16 cellular contexts compared by ENCODE assay signal in genomic region chr11:102322560-102322959, GRCh38. TPM values are rescaled to one million over a fixed set of nuclear protein-coding genes. Genes with fewer than 3 reads are reported as not detected.
DNase-seq lines count a peak whose midpoint lies in the region; ATAC-seq and TF ChIP-seq lines count a peak whose summit lies in the region.
"Had no signal": no experiment of that assay in that cellular context is flagged by ENCODE, and none has a peak within 500 bp of the region (broad histone marks: within the 10 kb centered on the region; RNA-seq: fewer than 3 reads in every experiment).

No MANE protein-coding gene starts in this region.

- TF ChIP-seq CTCF in SK-N-SH (IDR thresholded peaks at IDR 0.05) = no peak
- TF ChIP-seq CTCF in GM12865 (IDR thresholded peaks at IDR 0.05; ENCODE audit: insufficient read depth, low read depth, low read length, missing control alignments) = no peak
- TF ChIP-seq CTCF in nephron progenitor cell (IDR thresholded peaks at IDR 0.05) = no peak

- no peaks in the 10 kb centered on the region for H3K9me3 ChIP-seq in SK-N-SH
- H3K9me3 ChIP-seq: ascending aorta, suprapubic skin had no signal

- peaks cover 3% of the 10 kb centered on the region; the same call in 1 of the 2 replicates for H3K79me2 ChIP-seq in SK-N-SH (ENCODE audit: insufficient read depth)

- H3K27ac ChIP-seq in SK-N-SH (ENCODE audit: low read depth in 2 of 2, low read length in 1 of 2) = no peak overlapping the region
- H3K27ac ChIP-seq: 22Rv1, ascending aorta, suprapubic skin had no signal

- H3K9ac ChIP-seq in SK-N-SH = no peak overlapping the region

- peaks cover 34% of the 10 kb centered on the region for H3K4me1 Mint-ChIP-seq in T-helper 1 cell treated with Interleukin-12 subunit alpha and Interleukin-12 subunit beta and Interleukin-4 antibody, amounts not matched to agents 30 μg/mL and 1 μg/mL, for 36 hours (ENCODE audit: low read depth)
- H3K4me1 Mint-ChIP-seq in naive B cell (peaks cover 43 to 55% (median 51%) of the 10 kb centered on the region in 3 donors), nephron progenitor cell (peaks cover 1% of the 10 kb centered on the region)

- H2AFZ ChIP-seq in SK-N-SH (ENCODE audit: low read depth) = peak overlapping the region; percentile 63; the same call in 1 of the 2 replicates

- no peak for DNase-seq in SK-N-SH
- DNase-seq in GM12865 (ENCODE audit: low read depth) = peak; percentile 47
- no peak for DNase-seq in naive B cell
- no peak for DNase-seq in iPS-NIHi7 (ENCODE audit: extremely low spot score)
- DNase-seq in nephron progenitor cell = no peak
- DNase-seq: Karpas-422, NCI-H187, NCI-H526 treated with DMSO at 0.1 percent for 48 hours, small intestine, T1000 had no signal

- no peaks in the 10 kb centered on the region for H3K27me3 Mint-ChIP-seq in T-helper 1 cell treated with Interleukin-12 subunit alpha and Interleukin-12 subunit beta and Interleukin-4 antibody, amounts not matched to agents 30 μg/mL and 1 μg/mL, for 36 hours (ENCODE audit: low read depth)
- no peaks in the 10 kb centered on the region for H3K27me3 Mint-ChIP-seq in naive B cell
- peaks cover 27% of the 10 kb centered on the region for H3K27me3 Mint-ChIP-seq in nephron progenitor cell (ENCODE audit: low read depth, poor library complexity)

- peaks cover 63% of the 10 kb centered on the region for H3K36me3 Mint-ChIP-seq in T-helper 1 cell treated with Interleukin-12 subunit alpha and Interleukin-12 subunit beta and Interleukin-4 antibody, amounts not matched to agents 30 μg/mL and 1 μg/mL, for 36 hours (ENCODE audit: low read depth)
- peaks cover 37 to 44% of the 10 kb centered on the region in 2 donors for H3K36me3 Mint-ChIP-seq in naive B cell
- no peaks in the 10 kb centered on the region for H3K36me3 Mint-ChIP-seq in nephron progenitor cell (ENCODE audit: low read depth)

- no peak for TF ChIP-seq EP300 in SK-N-SH (IDR thresholded peaks at IDR 0.05; ENCODE audit: borderline replicate concordance in 1 of 2, low read depth in 1 of 2, low read length in 1 of 2)

- H3K36me3 ChIP-seq in SK-N-SH (replicated peaks in 1 of 2; ENCODE audit: control insufficient read depth in 1 of 2, insufficient read depth in 2 of 2, low read length in 1 of 2) = no peaks in the 10 kb centered on the region
- H3K36me3 ChIP-seq: suprapubic skin had no signal

- no peak for ATAC-seq in SK-N-SH treated with all-trans-retinoic acid at 6 μM for 48 hours
- ATAC-seq in naive B cell (ENCODE audit: low read depth in 2 of 2) = no peak
- no peak for ATAC-seq in HG03139 (IDR thresholded peaks at IDR 0.05; ENCODE audit: unreplicated experiment)

- no peak overlapping the region for H3K4me3 ChIP-seq in SK-N-SH (ENCODE audit: low read depth in 2 of 2, low read length in 1 of 2)
- H3K4me3 ChIP-seq in GM12865 (ENCODE audit: low read depth, low read length) = peak overlapping the region; percentile 68
- H3K4me3 ChIP-seq: ascending aorta, suprapubic skin had no signal

- H4K20me1 ChIP-seq in SK-N-SH (ENCODE audit: insufficient read depth) = no peaks in the 10 kb centered on the region

- H3K27me3 ChIP-seq in SK-N-SH (ENCODE audit: insufficient read depth) = no peaks in the 10 kb centered on the region
- H3K27me3 ChIP-seq: ascending aorta, suprapubic skin had no signal

- POLR2A ChIA-PET in SK-N-SH (lab: Yijun Ruan, JAX) = no interaction called here

- no peaks in the 10 kb centered on the region for H3K9me2 ChIP-seq in SK-N-SH

- H3K4me2 ChIP-seq in SK-N-SH = no peak overlapping the region

- CTCF ChIA-PET in SK-N-SH (lab: Yijun Ruan, JAX) = interaction anchor here (0.6 to 1.9 kb wide), 2 partner anchors 29 to 238 kb away, joined by 3 to 8 read pairs; no protein-coding TSS in a partner anchor

- peak overlapping the region; percentile 79 for H3K4me3 Mint-ChIP-seq in T-helper 1 cell treated with Interleukin-12 subunit alpha and Interleukin-12 subunit beta and Interleukin-4 antibody, amounts not matched to agents 30 μg/mL and 1 μg/mL, for 36 hours
- H3K4me3 Mint-ChIP-seq in naive B cell (peak overlapping the region; percentile 73 to 100 (median 84)), nephron progenitor cell (no peak overlapping the region)

- H3K4me1 ChIP-seq in SK-N-SH (ENCODE audit: control insufficient read depth in 1 of 2, insufficient read depth in 2 of 2, low read depth in 1 of 2, low read length in 1 of 2) = peaks cover 4 to 22% of the 10 kb centered on the region in 2 experiments; a peak in 3 of 4 replicates

- no peaks in the 10 kb centered on the region for H3K9me3 Mint-ChIP-seq in T-helper 1 cell treated with Interleukin-12 subunit alpha and Interleukin-12 subunit beta and Interleukin-4 antibody, amounts not matched to agents 30 μg/mL and 1 μg/mL, for 36 hours
- peaks cover 0 to 2% (median 0%) of the 10 kb centered on the region in 7 donors for H3K9me3 Mint-ChIP-seq in naive B cell
- no peaks in the 10 kb centered on the region for H3K9me3 Mint-ChIP-seq in nephron progenitor cell

- 14% methylated on average over 2 of the region's 2 CpGs for WGBS in SK-N-SH (ENCODE audit: low lambda C conversion rate)

- peak overlapping the region; percentile 73 for H3K27ac Mint-ChIP-seq in T-helper 1 cell treated with Interleukin-12 subunit alpha and Interleukin-12 subunit beta and Interleukin-4 antibody, amounts not matched to agents 30 μg/mL and 1 μg/mL, for 36 hours
- peak overlapping the region; percentile 84 to 100 (median 92) for H3K27ac Mint-ChIP-seq in naive B cell
- no peak overlapping the region for H3K27ac Mint-ChIP-seq in nephron progenitor cell

- peaks cover 34% of the 10 kb centered on the region for H3F3A ChIP-seq in SK-N-SH (replicated peaks; ENCODE audit: insufficient read depth)

- no peak for TF ChIP-seq RAD21 in SK-N-SH (IDR thresholded peaks at IDR 0.05; ENCODE audit: low read length)

TF ChIP-seq in SK-N-SH, 30 proteins besides CTCF, POLR2A, EP300 and RAD21:
- TF ChIP-seq FOSL2 (IDR thresholded peaks at IDR 0.05; ENCODE audit: borderline replicate concordance, low read depth) (no peak), SMC3 (IDR thresholded peaks at IDR 0.05; ENCODE audit: low read depth, low read length) (no peak)

TF ChIP-seq in SK-N-SH treated with all-trans-retinoic acid at 6 μM for 48 hours, 23 proteins besides CTCF, POLR2A, EP300 and RAD21 (continues in another document):
- TF ChIP-seq PPARA (CRISPR knock-in tag; IDR thresholded peaks at IDR 0.05; ENCODE audit: borderline replicate concordance) (no peak), ZNF70 (CRISPR knock-in tag; IDR thresholded peaks at IDR 0.05) (no peak), OSR1 (CRISPR knock-in tag; IDR thresholded peaks at IDR 0.05) (no peak), ZFP30 (CRISPR knock-in tag; IDR thresholded peaks at IDR 0.05) (no peak), BACH2 (CRISPR knock-in tag; IDR thresholded peaks at IDR 0.05; ENCODE audit: borderline replicate concordance) (no peak), GLIS3 (CRISPR knock-in tag; IDR thresholded peaks at IDR 0.05) (no peak), CSDC2 (CRISPR knock-in tag; IDR thresholded peaks at IDR 0.05) (no peak), ESRRG (CRISPR knock-in tag; IDR thresholded peaks at IDR 0.05) (no peak), ZFP3 (CRISPR knock-in tag; IDR thresholded peaks at IDR 0.05) (no peak), CSRNP3 (CRISPR knock-in tag; IDR thresholded peaks at IDR 0.05) (no peak), ZNF565 (CRISPR knock-in tag; conservative IDR thresholded peaks at IDR 0.05; ENCODE audit: low read depth) (no peak)
- TF ChIP-seq, protein P1, sequence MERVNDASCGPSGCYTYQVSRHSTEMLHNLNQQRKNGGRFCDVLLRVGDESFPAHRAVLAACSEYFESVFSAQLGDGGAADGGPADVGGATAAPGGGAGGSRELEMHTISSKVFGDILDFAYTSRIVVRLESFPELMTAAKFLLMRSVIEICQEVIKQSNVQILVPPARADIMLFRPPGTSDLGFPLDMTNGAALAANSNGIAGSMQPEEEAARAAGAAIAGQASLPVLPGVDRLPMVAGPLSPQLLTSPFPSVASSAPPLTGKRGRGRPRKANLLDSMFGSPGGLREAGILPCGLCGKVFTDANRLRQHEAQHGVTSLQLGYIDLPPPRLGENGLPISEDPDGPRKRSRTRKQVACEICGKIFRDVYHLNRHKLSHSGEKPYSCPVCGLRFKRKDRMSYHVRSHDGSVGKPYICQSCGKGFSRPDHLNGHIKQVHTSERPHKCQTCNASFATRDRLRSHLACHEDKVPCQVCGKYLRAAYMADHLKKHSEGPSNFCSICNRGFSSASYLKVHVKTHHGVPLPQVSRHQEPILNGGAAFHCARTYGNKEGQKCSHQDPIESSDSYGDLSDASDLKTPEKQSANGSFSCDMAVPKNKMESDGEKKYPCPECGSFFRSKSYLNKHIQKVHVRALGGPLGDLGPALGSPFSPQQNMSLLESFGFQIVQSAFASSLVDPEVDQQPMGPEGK (CRISPR knock-in tag; IDR thresholded peaks at IDR 0.05; ENCODE audit: borderline replicate concordance) = no peak

RNA-seq across cellular contexts. Expression of gene BIRC3, which starts 5.3 kb away (rescaled TPM):
- polyA plus RNA-seq in SK-N-SH (2012; rRNA removed) (0.46 and 0.62 TPM in 2 replicates), naive B cell (ENCODE audit: low read depth in 6 of 6) (100 to 1,000 TPM; 181 to 263 (median 232) TPM)
- 0.66 and 0.93 TPM in 2 replicates for polyA plus RNA-seq in SK-N-SH (2012; cell fraction: cytosol; rRNA removed)
- polyA plus RNA-seq in SK-N-SH (2012; cell fraction: nucleus; rRNA removed) = 0.26 and 0.57 TPM in 2 replicates

RNA-seq across cellular contexts. Expression of gene BIRC2, which starts 24.5 kb away (rescaled TPM):
- polyA plus RNA-seq in SK-N-SH (2012; rRNA removed) (20.1 and 32.3 TPM in 2 replicates), naive B cell (ENCODE audit: low read depth in 6 of 6) (10 to 100 TPM; 28.2 to 43.9 (median 35.6) TPM)
- polyA plus RNA-seq in SK-N-SH (2012; cell fraction: cytosol; rRNA removed) = 27.8 and 30.5 TPM in 2 replicates
- polyA plus RNA-seq in SK-N-SH (2012; cell fraction: nucleus; rRNA removed) = 18.5 and 36.1 TPM in 2 replicates

Comparison
In these comparisons a context has a peak if more than half of its experiments do, and no peak if none do; other contexts are left out.
1. RNA of gene BIRC3, which starts 5.3 kb away (polyA plus RNA-seq): 181 to 263 TPM in naive B cell; 0.26 to 0.93 TPM in SK-N-SH; every median in the first group is over 10 times any median in the second.